Comparison of ENCODE assay signal across 5 cellular contexts in the genomic region with DNA sequence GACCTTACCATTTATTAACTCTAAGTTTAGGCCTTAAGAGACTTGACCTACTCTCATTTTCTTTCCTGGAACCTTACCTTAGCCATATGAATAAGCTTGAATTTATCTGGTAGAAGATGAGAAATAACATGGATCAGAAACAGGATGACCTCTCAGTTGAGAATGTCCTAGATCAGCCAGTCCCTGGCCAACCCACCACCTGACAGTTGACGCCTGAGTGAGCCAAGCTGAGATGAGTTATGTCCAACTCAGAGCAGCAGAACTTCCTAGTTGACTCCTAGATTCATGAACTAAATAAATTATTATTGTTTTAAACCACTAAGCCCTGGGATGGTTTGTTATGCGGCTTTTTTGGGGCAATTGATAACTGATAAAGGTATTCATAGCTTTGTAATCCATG.
"Had no signal": no experiment of that assay in that cellular context is flagged by ENCODE, and none has a peak within 500 bp of the region (broad histone marks: within the 10 kb centered on the region; RNA-seq: fewer than 3 reads in every experiment).

No MANE protein-coding gene starts in this region.

- H3K36me3 Mint-ChIP-seq: IgD-negative memory B cell had no signal

- H3K27me3 Mint-ChIP-seq: IgD-negative memory B cell had no signal

- H3K27ac ChIP-seq: HL-60 had no signal

- H3K4me1 Mint-ChIP-seq: IgD-negative memory B cell had no signal

- ATAC-seq: HepG2, K562 had no signal

- H3K4me3 Mint-ChIP-seq: IgD-negative memory B cell had no signal

- H3K4me3 ChIP-seq: K562 had no signal

- H3K27ac Mint-ChIP-seq: IgD-negative memory B cell had no signal

- DNase-seq: IMR-90 had no signal
